ENCODE assay signal across 8 cellular contexts in genomic region chr16:2458887-2459646, GRCh38. TPM values are rescaled to one million over a fixed set of nuclear protein-coding genes. Genes with fewer than 3 reads are reported as not detected.
A peak's percentile ranks its signal among the peaks of the same experiment; 100 is the strongest.
DNase-seq lines count a peak whose midpoint lies in the region; ATAC-seq and TF ChIP-seq lines count a peak whose summit lies in the region.

No MANE protein-coding gene starts in this region.

- H3K4me3 ChIP-seq in HUES64 (ENCODE audit: low read length) (peak overlapping the region; percentile 57), cardiac fibroblast (replicated peaks in 1 of 2; ENCODE audit: low read depth in 2 of 2, low read length in 2 of 2) (peak overlapping the region; percentile 61 to 62)

- H3K9ac ChIP-seq in HUES64 (ENCODE audit: low read depth, low read length): peak overlapping the region; percentile 60

- H3K27me3 ChIP-seq in HUES64 (ENCODE audit: insufficient read depth, low read length): no peaks in the 10 kb centered on the region

- H3K4me1 ChIP-seq in HUES64 (ENCODE audit: insufficient read depth, low read length): 0 out of 2 replicates have a peak, but pooled peaks cover 2% of the 10 kb centered on the region

- in situ Hi-C loops in GM13976 (cut with MboI; ENCODE audit: low sequenced_read_pairs, unreplicated experiment): no loop called here

- H3K36me3 Mint-ChIP-seq in CD14-positive monocyte (peaks cover 20 to 38% of the 10 kb centered on the region in 2 donors), naive B cell (peaks cover 0 to 1% of the 10 kb centered on the region in 2 donors)

- H3K27ac ChIP-seq in HUES64 (ENCODE audit: low read depth, low read length): peak overlapping the region; percentile 48; the same call in 1 of the 2 replicates

- peak overlapping the region in 5 of 7 donors; percentile 65 to 91 (median 85) for H3K27ac Mint-ChIP-seq in CD14-positive monocyte
- H3K27ac Mint-ChIP-seq in naive B cell: peak overlapping the region in 3 of 6 donors; percentile 4 to 48 (median 6)

- H3K27me3 Mint-ChIP-seq in CD14-positive monocyte (ENCODE audit: low read depth in 3 of 3) (no peaks in the 10 kb centered on the region), naive B cell (no peaks in the 10 kb centered on the region)

- no peak for DNase-seq in CD14-positive monocyte (ENCODE audit: low spot score)
- no peak for DNase-seq in cardiac fibroblast (ENCODE audit: low read depth in 2 of 2)
- DNase-seq in naive B cell: no peak
- DNase-seq in Ammon's horn (ENCODE audit: low spot score): no peak
- DNase-seq in GM13976 (ENCODE audit: low spot score): no peak

- TF ChIP-seq CTCF in CD14-positive monocyte (IDR thresholded peaks at IDR 0.05): no peak
- TF ChIP-seq CTCF in cardiac fibroblast (IDR thresholded peaks at IDR 0.05; ENCODE audit: low read depth, low read length): no peak
- TF ChIP-seq CTCF in GM13976 (IDR thresholded peaks at IDR 0.05; ENCODE audit: borderline replicate concordance, control extremely low read depth, extremely low read depth, insufficient read depth, missing control alignments): no peak

- H3K9me3 Mint-ChIP-seq in CD14-positive monocyte (no peaks in the 10 kb centered on the region), naive B cell (no peaks in the 10 kb centered on the region)

- H3K4me3 Mint-ChIP-seq in CD14-positive monocyte: peak overlapping the region; percentile 90 to 92
- H3K4me3 Mint-ChIP-seq in naive B cell: peak overlapping the region; percentile 74 to 94 (median 86)

- H3K36me3 ChIP-seq in HUES64 (ENCODE audit: insufficient read depth, low read length): peaks cover 59% of the 10 kb centered on the region

- intact Hi-C loops in CD14-positive monocyte (cut with micrococcal nuclease): no loop called here

- peaks cover 19% of the 10 kb centered on the region for H3K4me1 Mint-ChIP-seq in CD14-positive monocyte
- H3K4me1 Mint-ChIP-seq in naive B cell: peaks cover 8 to 9% (median 8%) of the 10 kb centered on the region in 3 donors

- 24% methylated on average over 18 of the region's 18 CpGs for WGBS in HUES64

- no peaks in the 10 kb centered on the region for H3K9me3 ChIP-seq in HUES64 (ENCODE audit: insufficient read depth, low read depth, low read length)

- ATAC-seq in naive B cell (ENCODE audit: low read depth in 2 of 2) (no peak), HG03571 (IDR thresholded peaks at IDR 0.05; ENCODE audit: unreplicated experiment) (no peak), GM19463 (IDR thresholded peaks at IDR 0.05; ENCODE audit: unreplicated experiment) (no peak)

RNA-seq across cellular contexts. Expression of gene TEDC2, which starts 0.8 kb away (rescaled TPM):
- polyA plus RNA-seq in CD14-positive monocyte (under 1 TPM in 1 of 2 donors, not detected in 1; 0.28 TPM), naive B cell (ENCODE audit: low read depth in 6 of 6) (1 to 10 TPM in 1 of 6 donors, under 1 TPM in 3, not detected in 2; 0.16 to 1.7 (median 0.58) TPM)
- 38.0 TPM for polyA plus RNA-seq in HUES64 (2013, experiment 1 of 2)
- polyA plus RNA-seq in HUES64 (2013, experiment 2 of 2): 33.7 TPM

RNA-seq across cellular contexts. Expression of gene NTN3, which starts 12.0 kb away (rescaled TPM):
- polyA plus RNA-seq in CD14-positive monocyte (not detected), naive B cell (ENCODE audit: low read depth in 6 of 6) (not detected)
- polyA plus RNA-seq in HUES64 (2013, experiment 1 of 2): 0.15 TPM
- polyA plus RNA-seq in HUES64 (2013, experiment 2 of 2): 0.19 TPM

RNA-seq across cellular contexts. Expression of gene TBC1D24, which starts 15.9 kb away (rescaled TPM):
- polyA plus RNA-seq in CD14-positive monocyte (1 to 10 TPM in 1 of 2 donors, under 1 TPM in 1; 0.76 to 2.1 TPM), naive B cell (ENCODE audit: low read depth in 6 of 6) (1 to 10 TPM in 4 of 6 donors, under 1 TPM in 2; 0.22 to 3.3 (median 2.5) TPM)
- polyA plus RNA-seq in HUES64 (2013, experiment 1 of 2): 4.2 TPM
- 7.0 TPM for polyA plus RNA-seq in HUES64 (2013, experiment 2 of 2)

RNA-seq across cellular contexts. Expression of gene CCNF, which starts 29.8 kb away (rescaled TPM):
- polyA plus RNA-seq in CD14-positive monocyte (under 1 TPM; 0.34 to 0.97 TPM), naive B cell (ENCODE audit: low read depth in 6 of 6) (1 to 10 TPM in 5 of 6 donors, not detected in 1; 1.8 to 5.0 (median 2.8) TPM)
- polyA plus RNA-seq in HUES64 (2013, experiment 1 of 2): 26.0 TPM
- polyA plus RNA-seq in HUES64 (2013, experiment 2 of 2): 27.6 TPM

RNA-seq across cellular contexts. Expression of gene ATP6V0C, which starts 54.7 kb away (rescaled TPM):
- polyA plus RNA-seq in CD14-positive monocyte (100 to 1,000 TPM; 176 to 187 TPM), naive B cell (ENCODE audit: low read depth in 6 of 6) (100 to 1,000 TPM in 3 of 6 donors, 10 to 100 TPM in 3; 75.4 to 114 (median 98.1) TPM)
- 201 TPM for polyA plus RNA-seq in HUES64 (2013, experiment 1 of 2)
- polyA plus RNA-seq in HUES64 (2013, experiment 2 of 2): 219 TPM
